9 cellular contexts compared by ENCODE assay signal in the genomic region with DNA sequence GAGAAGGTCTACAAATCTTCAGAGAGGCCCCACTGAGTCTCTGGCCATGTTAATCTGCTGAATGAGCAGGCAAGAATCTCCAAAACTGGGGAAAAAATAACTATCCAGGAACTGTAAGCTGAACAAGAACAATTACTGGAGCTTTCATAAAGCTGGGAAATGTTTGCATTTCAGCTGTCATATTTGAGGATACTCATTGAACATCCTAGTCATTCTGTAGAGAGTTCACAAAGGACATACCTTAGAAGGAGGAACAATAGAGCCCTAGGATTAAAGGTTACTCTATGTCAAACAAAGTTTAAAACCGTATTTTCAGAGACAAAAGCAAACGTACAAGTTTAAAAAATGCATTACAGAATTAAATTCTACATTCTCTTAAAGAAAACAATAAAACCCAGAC.
"Had no signal": no experiment of that assay in that cellular context is flagged by ENCODE, and none has a peak within 500 bp of the region (broad histone marks: within the 10 kb centered on the region; RNA-seq: fewer than 3 reads in every experiment).

No MANE protein-coding gene starts in this region.

- H3K27ac ChIP-seq: GM23248, KMS-11 had no signal

- H3K4me3 ChIP-seq: GM23248, HAP-1 had no signal

- H3K9me3 Mint-ChIP-seq: HFFc6 had no signal

- FAIRE-seq: HTR-8/SVneo had no signal

- H3K4me3 Mint-ChIP-seq: HFFc6, IgD-negative memory B cell had no signal

- H3K9ac ChIP-seq: GM23248, KMS-11 had no signal

- H3K4me2 ChIP-seq: KMS-11 had no signal

- H3K36me3 ChIP-seq: HAP-1 had no signal

- H3K27me3 Mint-ChIP-seq: IgD-negative memory B cell had no signal

- H2AFZ ChIP-seq: GM23248 had no signal

- H3K9me3 ChIP-seq: HAP-1 had no signal

- DNase-seq: GM23248, H7, HFFc6, KBM-7 had no signal

- H3K27ac Mint-ChIP-seq: HFFc6, IgD-negative memory B cell had no signal

- ATAC-seq: HCT116 had no signal

- H3K4me1 Mint-ChIP-seq: IgD-negative memory B cell had no signal
